ENCODE assay signal across 23 cellular contexts in genomic region chr17:16081507-16082087, GRCh38.
"Had no signal": no experiment of that assay in that cellular context is flagged by ENCODE, and none has a peak within 500 bp of the region (broad histone marks: within the 10 kb centered on the region; RNA-seq: fewer than 3 reads in every experiment).

No MANE protein-coding gene starts in this region.

- H3K9me3 Mint-ChIP-seq: activated CD4-positive, alpha-beta memory T cell treated with anti-CD3 and anti-CD28 coated beads for 36 hours; activated CD4-positive, alpha-beta T cell treated with anti-CD3 and anti-CD28 coated beads, Interleukin-2, amount 10 ng/mL, durations not matched to agents 7 days and 5 days; activated naive CD4-positive, alpha-beta T cell treated with anti-CD3 and anti-CD28 coated beads, Interleukin-2, amount 50 U/mL, for 72 hours; activated T-cell treated with anti-CD3 and anti-CD28 coated beads, Interleukin-2, amount 50 U/mL, for 4 hours; T-helper 1 cell treated with Interleukin-12 subunit alpha and Interleukin-12 subunit beta and Interleukin-4 antibody, amounts not matched to agents 30 μg/mL and 1 μg/mL, for 36 hours had no signal

- H3K27me3 Mint-ChIP-seq: activated CD4-positive, alpha-beta memory T cell treated with anti-CD3 and anti-CD28 coated beads for 36 hours; activated CD4-positive, alpha-beta T cell treated with anti-CD3 and anti-CD28 coated beads, Interleukin-2, amount 10 ng/mL, durations not matched to agents 7 days and 5 days had no signal

- H3K27ac ChIP-seq: brain microvascular endothelial cell, cardiac muscle cell, Peyer's patch, SJSA1, VCaP had no signal

- H3K4me3 ChIP-seq: cardiac muscle cell, Peyer's patch, SJSA1 had no signal

- ATAC-seq: activated naive CD4-positive, alpha-beta T cell treated with anti-CD3 and anti-CD28 coated beads, Interleukin-2, amount 50 U/mL, for 72 hours; activated T-cell treated with anti-CD3 and anti-CD28 coated beads, Interleukin-2, amount 50 U/mL, for 4 hours had no signal

- H3K9me3 ChIP-seq: Peyer's patch, SJSA1 had no signal

- H3K27me3 ChIP-seq: brain microvascular endothelial cell, cardiac muscle cell, Peyer's patch, SJSA1 had no signal

- H3K4me3 Mint-ChIP-seq: activated CD4-positive, alpha-beta memory T cell treated with anti-CD3 and anti-CD28 coated beads for 36 hours; activated CD4-positive, alpha-beta T cell treated with anti-CD3 and anti-CD28 coated beads, Interleukin-2, amount 10 ng/mL, durations not matched to agents 7 days and 5 days; activated T-cell treated with anti-CD3 and anti-CD28 coated beads, Interleukin-2, amount 50 U/mL, for 4 hours; T-helper 1 cell treated with Interleukin-12 subunit alpha and Interleukin-12 subunit beta and Interleukin-4 antibody, amounts not matched to agents 30 μg/mL and 1 μg/mL, for 36 hours had no signal

- H3K27ac Mint-ChIP-seq: activated CD4-positive, alpha-beta memory T cell treated with anti-CD3 and anti-CD28 coated beads for 36 hours; activated CD4-positive, alpha-beta T cell treated with anti-CD3 and anti-CD28 coated beads, Interleukin-2, amount 10 ng/mL, durations not matched to agents 7 days and 5 days; T-helper 1 cell treated with Interleukin-12 subunit alpha and Interleukin-12 subunit beta and Interleukin-4 antibody, amounts not matched to agents 30 μg/mL and 1 μg/mL, for 36 hours had no signal

- DNase-seq: activated CD4-positive, alpha-beta memory T cell treated with anti-CD3 and anti-CD28 coated beads for 36 hours; activated CD4-positive, alpha-beta T cell treated with anti-CD3 and anti-CD28 coated beads, Interleukin-2, amount 10 ng/mL, durations not matched to agents 7 days and 5 days; activated CD4-positive, CD25-positive, alpha-beta regulatory T cell; activated CD8-positive, alpha-beta memory T cell treated with anti-CD3 and anti-CD28 coated beads for 24 hours; activated effector memory CD4-positive, alpha-beta T cell treated with anti-CD3 and anti-CD28 coated beads, Interleukin-2, amount 50 U/mL, for 16 hours; activated naive CD4-positive, alpha-beta T cell treated with Interleukin-2 at 50 U/mL for 16 hours; activated T-cell treated with anti-CD3 and anti-CD28 coated beads, Interleukin-2, amount 50 U/mL, for 4 hours; brain microvascular endothelial cell; Kasumi-1; NCI-H1105 treated with DMSO at 0.1 percent for 48 hours; NCI-H1436 treated with DMSO at 0.1 percent for 48 hours; NCI-H187; NCI-H2081; NCI-H446; NCI-H524; Peyer's patch; SHP77; T-helper 9 cell had no signal
